In the genomic region with DNA sequence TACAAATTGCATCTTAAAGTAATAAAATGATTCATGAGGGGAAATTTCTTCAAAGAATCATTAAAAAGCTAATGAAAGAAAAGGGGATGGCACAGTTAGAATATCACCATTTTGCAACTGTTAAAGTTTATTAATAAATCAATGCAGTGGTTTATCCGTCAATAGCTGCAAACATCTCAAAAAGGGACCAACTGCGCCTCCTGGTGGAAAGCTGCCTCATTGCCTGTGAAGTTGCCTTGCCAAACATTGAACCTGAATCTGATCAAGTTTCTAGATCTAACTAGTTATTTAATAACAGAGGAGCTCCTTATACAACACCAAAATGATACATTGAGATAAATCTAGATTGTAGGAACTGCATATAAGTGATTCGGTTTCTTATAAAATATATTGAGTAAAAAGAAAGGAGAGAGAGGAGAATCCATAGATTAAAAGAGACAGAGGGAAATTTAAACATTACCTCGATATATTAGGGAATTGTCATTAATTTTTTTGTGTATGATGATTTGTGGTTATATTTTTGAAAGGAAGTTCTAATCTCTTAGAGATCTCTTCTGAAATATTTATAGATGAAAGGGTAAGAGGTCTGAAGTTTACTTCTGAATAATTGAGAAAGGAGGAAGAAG, we compare ENCODE assay signal across 8 cellular contexts. TPM values are rescaled to one million over a fixed set of nuclear protein-coding genes. Genes with fewer than 3 reads are reported as not detected.
A peak's percentile ranks its signal among the peaks of the same experiment; 100 is the strongest.
DNase-seq lines count a peak whose midpoint lies in the region; ATAC-seq and TF ChIP-seq lines count a peak whose summit lies in the region.

No MANE protein-coding gene starts in this region.

- H3K27ac Mint-ChIP-seq in activated CD4-positive, alpha-beta memory T cell treated with anti-CD3 and anti-CD28 coated beads, Interleukin-2, amount 10 ng/mL, durations not matched to agents 7 days and 5 days = no peak overlapping the region
- H3K27ac Mint-ChIP-seq in mesothelial cell of epicardium = no peak overlapping the region

- H3K4me1 Mint-ChIP-seq in activated CD4-positive, alpha-beta memory T cell treated with anti-CD3 and anti-CD28 coated beads, Interleukin-2, amount 10 ng/mL, durations not matched to agents 7 days and 5 days = peaks cover 5% of the 10 kb centered on the region
- H3K4me1 Mint-ChIP-seq in mesothelial cell of epicardium = peaks cover 5% of the 10 kb centered on the region

- no peaks in the 10 kb centered on the region for H3K36me3 Mint-ChIP-seq in activated CD4-positive, alpha-beta memory T cell treated with anti-CD3 and anti-CD28 coated beads, Interleukin-2, amount 10 ng/mL, durations not matched to agents 7 days and 5 days (ENCODE audit: low read depth)
- H3K36me3 Mint-ChIP-seq in mesothelial cell of epicardium = no peaks in the 10 kb centered on the region

- DNase-seq in D341Med (ENCODE audit: low spot score) = peak; percentile 57
- DNase-seq in HEK293T (ENCODE audit: extremely low spot score) = peak; percentile 45
- peak; percentile 15 for DNase-seq in NCI-H446 treated with DMSO at 0.1 percent for 48 hours (lab: John Stamatoyannopoulos, UW)
- DNase-seq in activated CD4-positive, alpha-beta memory T cell treated with anti-CD3 and anti-CD28 coated beads, Interleukin-2, amount 10 ng/mL, durations not matched to agents 7 days and 5 days = peak; percentile 80
- DNase-seq in effector CD4-positive, alpha-beta T cell = peak; percentile 79
- DNase-seq in mesothelial cell of epicardium (ENCODE audit: low spot score in 2 of 2, unreplicated experiment in 2 of 2) = peak; percentile 34 to 83
- DNase-seq in stimulated activated CD8-positive, alpha-beta memory T cell treated with anti-CD3 and anti-CD28 coated beads, Interleukin-2, amount 100 ng/mL, for 1 hour (ENCODE audit: low read depth in 2 of 2) = peak; percentile 61 to 66

- CTCF ChIA-PET in HEK293T (lab: Yijun Ruan, JAX) = interaction anchor here (0.5 to 6.6 kb wide), 10 partner anchors 9 to 393 kb away, joined by 3 to 81 read pairs (median 4); partner anchors contain the start of gene RIGI
- CTCF ChIA-PET in activated CD4-positive, alpha-beta memory T cell treated with anti-CD3 and anti-CD28 coated beads, Interleukin-2, amount 10 ng/mL, durations not matched to agents 7 days and 5 days (lab: Charles Lee) = interaction anchor here (0.6 to 11.8 kb wide), 28 partner anchors 8 to 1283 kb away, joined by 3 to 416 read pairs (median 5); partner anchors contain the start of genes ACO1, RIGI, SMIM27 and TOPORS

- ATAC-seq in GM18861 (IDR thresholded peaks at IDR 0.05; ENCODE audit: unreplicated experiment) = no peak

- POLR2A ChIA-PET in HEK293T (lab: Yijun Ruan, JAX) = no interaction called here
- POLR2A ChIA-PET in activated CD4-positive, alpha-beta memory T cell treated with anti-CD3 and anti-CD28 coated beads, Interleukin-2, amount 10 ng/mL, durations not matched to agents 7 days and 5 days (lab: Charles Lee) = interaction anchor here (0.7 to 4.6 kb wide), 6 partner anchors 28 to 446 kb away, joined by 3 to 20 read pairs (median 4); partner anchors contain the start of genes ACO1, RIGI and SMIM27

- no peaks in the 10 kb centered on the region for H3K9me3 Mint-ChIP-seq in activated CD4-positive, alpha-beta memory T cell treated with anti-CD3 and anti-CD28 coated beads, Interleukin-2, amount 10 ng/mL, durations not matched to agents 7 days and 5 days
- H3K9me3 Mint-ChIP-seq in mesothelial cell of epicardium = no peaks in the 10 kb centered on the region

- no peak overlapping the region for H3K4me3 Mint-ChIP-seq in activated CD4-positive, alpha-beta memory T cell treated with anti-CD3 and anti-CD28 coated beads, Interleukin-2, amount 10 ng/mL, durations not matched to agents 7 days and 5 days
- no peak overlapping the region for H3K4me3 Mint-ChIP-seq in mesothelial cell of epicardium

- peak; percentile 94 for TF ChIP-seq CTCF in mesothelial cell of epicardium (IDR thresholded peaks at IDR 0.05; ENCODE audit: unreplicated experiment)

- H3K27me3 Mint-ChIP-seq in activated CD4-positive, alpha-beta memory T cell treated with anti-CD3 and anti-CD28 coated beads, Interleukin-2, amount 10 ng/mL, durations not matched to agents 7 days and 5 days = peaks cover 17% of the 10 kb centered on the region
- peaks cover 33% of the 10 kb centered on the region for H3K27me3 Mint-ChIP-seq in mesothelial cell of epicardium (ENCODE audit: low read depth)

TF ChIP-seq in HEK293T, 16 proteins besides CTCF, POLR2A, EP300 and RAD21:
- TF ChIP-seq SUZ12 (IDR thresholded peaks at IDR 0.05) = no peak
- no peak for TF ChIP-seq ZNF384 (IDR thresholded peaks at IDR 0.05)
- TF ChIP-seq, protein P1, sequence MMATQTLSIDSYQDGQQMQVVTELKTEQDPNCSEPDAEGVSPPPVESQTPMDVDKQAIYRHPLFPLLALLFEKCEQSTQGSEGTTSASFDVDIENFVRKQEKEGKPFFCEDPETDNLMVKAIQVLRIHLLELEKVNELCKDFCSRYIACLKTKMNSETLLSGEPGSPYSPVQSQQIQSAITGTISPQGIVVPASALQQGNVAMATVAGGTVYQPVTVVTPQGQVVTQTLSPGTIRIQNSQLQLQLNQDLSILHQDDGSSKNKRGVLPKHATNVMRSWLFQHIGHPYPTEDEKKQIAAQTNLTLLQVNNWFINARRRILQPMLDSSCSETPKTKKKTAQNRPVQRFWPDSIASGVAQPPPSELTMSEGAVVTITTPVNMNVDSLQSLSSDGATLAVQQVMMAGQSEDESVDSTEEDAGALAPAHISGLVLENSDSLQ (IDR thresholded peaks at IDR 0.05) = peak; percentile 73

RNA-seq across cellular contexts. Expression of gene NDUFB6, which starts 6.9 kb away (rescaled TPM):
- 10 to 100 TPM; 42.7 to 45.1 TPM for total RNA-seq in activated CD4-positive, alpha-beta memory T cell treated with anti-CD3 and anti-CD28 coated beads, Interleukin-2, amount 10 ng/mL, durations not matched to agents 7 days and 5 days
- 36.7 to 38.4 TPM (median 36.9 TPM) in 3 replicates for total RNA-seq in mesothelial cell of epicardium

RNA-seq across cellular contexts. Expression of gene TOPORS, which starts 27.4 kb away (rescaled TPM):
- total RNA-seq in activated CD4-positive, alpha-beta memory T cell treated with anti-CD3 and anti-CD28 coated beads, Interleukin-2, amount 10 ng/mL, durations not matched to agents 7 days and 5 days = 10 to 100 TPM; 12.2 to 12.7 TPM
- 21.9 to 23.3 TPM (median 22.8 TPM) in 3 replicates for total RNA-seq in mesothelial cell of epicardium

RNA-seq across cellular contexts. Expression of gene SMIM27, which starts 27.7 kb away (rescaled TPM):
- total RNA-seq in activated CD4-positive, alpha-beta memory T cell treated with anti-CD3 and anti-CD28 coated beads, Interleukin-2, amount 10 ng/mL, durations not matched to agents 7 days and 5 days = 10 to 100 TPM; 27.3 to 30.1 TPM
- 8.3 to 11.1 TPM (median 9.5 TPM) in 3 replicates for total RNA-seq in mesothelial cell of epicardium

RNA-seq across cellular contexts. Expression of gene RIGI, which starts 53.8 kb away (rescaled TPM):
- total RNA-seq in activated CD4-positive, alpha-beta memory T cell treated with anti-CD3 and anti-CD28 coated beads, Interleukin-2, amount 10 ng/mL, durations not matched to agents 7 days and 5 days = 10 to 100 TPM; 32.4 to 33.7 TPM
- 16.4 to 19.1 TPM (median 16.6 TPM) in 3 replicates for total RNA-seq in mesothelial cell of epicardium

RNA-seq across cellular contexts. Expression of gene TAF1L, which starts 55.6 kb away (rescaled TPM):
- total RNA-seq in activated CD4-positive, alpha-beta memory T cell treated with anti-CD3 and anti-CD28 coated beads, Interleukin-2, amount 10 ng/mL, durations not matched to agents 7 days and 5 days = under 1 TPM in 1 of 2 experiments, not detected in 1; 0.05 TPM
- 0.05 TPM in 1 of 3 replicates, not detected in the others for total RNA-seq in mesothelial cell of epicardium

Comparison
In these comparisons a context has a peak if more than half of its experiments do, and no peak if none do; other contexts are left out.
1. DNase-seq: peak in every context shown above with its lines; median percentile 80 in activated CD4-positive, alpha-beta memory T cell treated with anti-CD3 and anti-CD28 coated beads, Interleukin-2, amount 10 ng/mL, durations not matched to agents 7 days and 5 days; 79 in effector CD4-positive, alpha-beta T cell; 64 in stimulated activated CD8-positive, alpha-beta memory T cell treated with anti-CD3 and anti-CD28 coated beads, Interleukin-2, amount 100 ng/mL, for 1 hour; 58 in mesothelial cell of epicardium; 57 in D341Med; 45 in HEK293T; 15 in NCI-H446 treated with DMSO at 0.1 percent for 48 hours.